ENCODE assay signal across 29 cellular contexts in genomic region chr2:106609780-106610179, GRCh38.
"Had no signal": no experiment of that assay in that cellular context is flagged by ENCODE, and none has a peak within 500 bp of the region (broad histone marks: within the 10 kb centered on the region; RNA-seq: fewer than 3 reads in every experiment).

No MANE protein-coding gene starts in this region.

- H3K4me1 Mint-ChIP-seq: stimulated activated effector memory CD8-positive, alpha-beta T cell treated with anti-CD3 and anti-CD28 coated beads, Interleukin-12 subunit alpha, Interleukin-12 subunit beta, amount 100 ng/mL, for 72 hours; stimulated activated memory B cell treated with anti-CD40 and anti-IgM and Interleukin-4, amounts not matched to agents 10 μg/mL and 1 μg/mL and 100 μg/mL, for 72 hours; stimulated activated naive B cell treated with anti-CD40 and anti-IgM and Interleukin-4, amounts not matched to agents 10 μg/mL and 1 μg/mL and 100 μg/mL, for 72 hours; stimulated activated naive CD8-positive, alpha-beta T cell treated with anti-CD3 and anti-CD28 coated beads, Interleukin-15, amount 100 ng/mL, for 72 hours had no signal

- H3K27ac Mint-ChIP-seq: stimulated activated effector memory CD8-positive, alpha-beta T cell treated with anti-CD3 and anti-CD28 coated beads, Interleukin-12 subunit alpha, Interleukin-12 subunit beta, amount 100 ng/mL, for 72 hours; stimulated activated memory B cell treated with anti-CD40 and anti-IgM and Interleukin-4, amounts not matched to agents 10 μg/mL and 1 μg/mL and 100 μg/mL, for 72 hours; stimulated activated naive B cell treated with anti-CD40 and anti-IgM and Interleukin-4, amounts not matched to agents 10 μg/mL and 1 μg/mL and 100 μg/mL, for 72 hours; stimulated activated naive CD8-positive, alpha-beta T cell treated with anti-CD3 and anti-CD28 coated beads, Interleukin-15, amount 100 ng/mL, for 72 hours; stimulated activated naive CD8-positive, alpha-beta T cell treated with anti-CD3 and anti-CD28 coated beads, Interleukin-15, Interleukin-2, amounts not matched to agents 100 ng/mL and 50 ng/mL, for 24 hours; type B pancreatic cell had no signal

- H3K27me3 ChIP-seq: stomach, testis, thyroid gland, tibial artery, tibial nerve, transverse colon, upper lobe of left lung, upper lobe of right lung, uterus, vagina had no signal

- H3K4me3 Mint-ChIP-seq: stimulated activated effector memory CD8-positive, alpha-beta T cell treated with anti-CD3 and anti-CD28 coated beads, Interleukin-12 subunit alpha, Interleukin-12 subunit beta, amount 100 ng/mL, for 72 hours; stimulated activated memory B cell treated with anti-CD40 and anti-IgM and Interleukin-4, amounts not matched to agents 10 μg/mL and 1 μg/mL and 100 μg/mL, for 72 hours; stimulated activated naive B cell treated with anti-CD40 and anti-IgM and Interleukin-4, amounts not matched to agents 10 μg/mL and 1 μg/mL and 100 μg/mL, for 72 hours; stimulated activated naive CD8-positive, alpha-beta T cell treated with anti-CD3 and anti-CD28 coated beads, Interleukin-15, amount 100 ng/mL, for 72 hours; stimulated activated naive CD8-positive, alpha-beta T cell treated with anti-CD3 and anti-CD28 coated beads, Interleukin-15, Interleukin-2, amounts not matched to agents 100 ng/mL and 50 ng/mL, for 24 hours; type B pancreatic cell had no signal

- FAIRE-seq: urothelium cell line had no signal

- H3K27me3 Mint-ChIP-seq: stimulated activated memory B cell treated with anti-CD40 and anti-IgM and Interleukin-4, amounts not matched to agents 10 μg/mL and 1 μg/mL and 100 μg/mL, for 72 hours; type B pancreatic cell had no signal

- DNase-seq: stimulated activated CD4-positive, alpha-beta T cell treated with anti-CD3 and anti-CD28 coated beads, Interleukin-2, amount 100 ng/mL, for 48 hours; stimulated activated CD4-positive, alpha-beta T cell treated with anti-CD3 and anti-CD28 coated beads, Interleukin-4, amount 100 ng/mL, for 1 hour; stimulated activated CD4-positive, alpha-beta T cell treated with anti-CD3 and anti-CD28 coated beads, Interleukin-4, amount 100 ng/mL, for 24 hours; stimulated activated CD4-positive, alpha-beta T cell treated with anti-CD3 and anti-CD28 coated beads, Interleukin-4, amount 100 ng/mL, for 4 hours; stimulated activated CD8-positive, alpha-beta memory T cell treated with anti-CD3 and anti-CD28 coated beads, Interleukin-4, amount 100 ng/mL, for 48 hours; stimulated activated naive B cell treated with anti-CD40 and anti-IgM and Interleukin-4, amounts not matched to agents 10 μg/mL and 1 μg/mL and 100 μg/mL, for 72 hours; stimulated activated naive CD4-positive, alpha-beta T cell; stimulated activated naive CD4-positive, alpha-beta T cell treated with Interleukin-2 at 50 U/mL for 16 hours; stimulated activated naive CD8-positive, alpha-beta T cell treated with anti-CD3 and anti-CD28 coated beads, Interleukin-15, amount 100 ng/mL, for 72 hours; stimulated activated naive CD8-positive, alpha-beta T cell treated with anti-CD3 and anti-CD28 coated beads, Interleukin-15, Interleukin-2, amounts not matched to agents 100 U/mL and 50 U/mL, for 24 hours; stomach; substantia nigra; testis; thyroid gland; tibial artery; transverse colon; trophoblast cell; upper lobe of left lung; upper lobe of right lung; uterus had no signal

- H3K4me1 ChIP-seq: suprapubic skin, testis, thyroid gland, tibial artery, tibial nerve, upper lobe of left lung, upper lobe of right lung, uterus, vagina had no signal

- H3K36me3 ChIP-seq: stomach, suprapubic skin, thoracic aorta, thyroid gland, tibial artery, tibial nerve, transverse colon, upper lobe of left lung, upper lobe of right lung, uterus, vagina had no signal

- H3K9me3 ChIP-seq: suprapubic skin, testis, thoracic aorta, thyroid gland, transverse colon, upper lobe of right lung, uterus, vagina had no signal

- H3K9me3 Mint-ChIP-seq: stimulated activated effector memory CD8-positive, alpha-beta T cell treated with anti-CD3 and anti-CD28 coated beads, Interleukin-12 subunit alpha, Interleukin-12 subunit beta, amount 100 ng/mL, for 72 hours; stimulated activated naive CD8-positive, alpha-beta T cell treated with anti-CD3 and anti-CD28 coated beads, Interleukin-15, amount 100 ng/mL, for 72 hours; stimulated activated naive CD8-positive, alpha-beta T cell treated with anti-CD3 and anti-CD28 coated beads, Interleukin-15, Interleukin-2, amounts not matched to agents 100 ng/mL and 50 ng/mL, for 24 hours; type B pancreatic cell had no signal

- ATAC-seq: stimulated activated effector memory CD8-positive, alpha-beta T cell treated with anti-CD3 and anti-CD28 coated beads, Interleukin-12 subunit alpha, Interleukin-12 subunit beta, amount 100 ng/mL, for 72 hours; stimulated activated memory B cell treated with anti-CD40 and anti-IgM and Interleukin-4, amounts not matched to agents 10 μg/mL and 1 μg/mL and 100 μg/mL, for 72 hours; stimulated activated naive B cell treated with anti-CD40 and anti-IgM and Interleukin-4, amounts not matched to agents 10 μg/mL and 1 μg/mL and 100 μg/mL, for 72 hours; stimulated activated naive CD8-positive, alpha-beta T cell treated with anti-CD3 and anti-CD28 coated beads, Interleukin-15, amount 100 ng/mL, for 72 hours; stimulated activated naive CD8-positive, alpha-beta T cell treated with anti-CD3 and anti-CD28 coated beads, Interleukin-15, Interleukin-2, amounts not matched to agents 100 U/mL and 50 U/mL, for 24 hours; upper lobe of right lung had no signal

- H3K36me3 Mint-ChIP-seq: stimulated activated effector memory CD8-positive, alpha-beta T cell treated with anti-CD3 and anti-CD28 coated beads, Interleukin-12 subunit alpha, Interleukin-12 subunit beta, amount 100 ng/mL, for 72 hours; stimulated activated memory B cell treated with anti-CD40 and anti-IgM and Interleukin-4, amounts not matched to agents 10 μg/mL and 1 μg/mL and 100 μg/mL, for 72 hours; stimulated activated naive B cell treated with anti-CD40 and anti-IgM and Interleukin-4, amounts not matched to agents 10 μg/mL and 1 μg/mL and 100 μg/mL, for 72 hours; type B pancreatic cell had no signal

- H3K27ac ChIP-seq: stomach, suprapubic skin, testis, thoracic aorta, thyroid gland, tibial artery, tibial nerve, upper lobe of left lung, upper lobe of right lung, uterus, vagina had no signal

- H3K4me3 ChIP-seq: stomach, suprapubic skin, testis, thoracic aorta, thyroid gland, tibial artery, tibial nerve, transverse colon, upper lobe of left lung, upper lobe of right lung, uterus, vagina had no signal
